Comparison of ENCODE assay signal across 9 cellular contexts in the genomic region with DNA sequence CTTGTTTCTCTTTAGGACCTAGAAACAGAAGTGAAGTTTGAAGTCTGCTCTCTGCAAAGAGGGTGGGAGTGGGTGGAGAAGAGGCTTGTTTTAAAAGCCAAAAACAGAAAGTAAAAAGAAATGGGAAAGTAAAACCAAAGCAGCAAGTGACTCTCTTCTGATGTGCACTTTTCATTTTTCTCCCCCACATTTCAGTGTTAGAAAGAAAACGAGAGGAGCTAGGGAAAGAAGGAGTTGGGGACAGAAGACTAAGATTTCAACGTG. TPM values are rescaled to one million over a fixed set of nuclear protein-coding genes. Genes with fewer than 3 reads are reported as not detected.
DNase-seq lines count a peak whose midpoint lies in the region; ATAC-seq and TF ChIP-seq lines count a peak whose summit lies in the region.
"Had no signal": no experiment of that assay in that cellular context is flagged by ENCODE, and none has a peak within 500 bp of the region (broad histone marks: within the 10 kb centered on the region; RNA-seq: fewer than 3 reads in every experiment).

No MANE protein-coding gene starts in this region.

- H3K4me3 ChIP-seq in astrocyte of the spinal cord (ENCODE audit: low read depth, low read length): peak overlapping the region; percentile 51
- H3K4me3 ChIP-seq: BLaER1 treated with 17β-estradiol and CSF1 and Interleukin-3, amounts not matched to agents 10 nM and 100 nM had no signal

- intact Hi-C loops in Right ventricle myocardium superior (cut with DNase I): no loop called here

- no peaks in the 10 kb centered on the region for H3K9me3 Mint-ChIP-seq in activated CD4-positive, alpha-beta T cell treated with anti-CD3 and anti-CD28 coated beads, Interleukin-2, amount 10 ng/mL, durations not matched to agents 7 days and 5 days
- H3K9me3 Mint-ChIP-seq in nephron: no peaks in the 10 kb centered on the region

- peak; percentile 38 for ATAC-seq in HG02938 (IDR thresholded peaks at IDR 0.05; ENCODE audit: unreplicated experiment)
- ATAC-seq in Right ventricle myocardium superior (ENCODE audit: poor library complexity): no peak

- no peak for TF ChIP-seq CTCF in astrocyte of the spinal cord (IDR thresholded peaks at IDR 0.05; ENCODE audit: low read depth, low read length)
- TF ChIP-seq CTCF in nephron (IDR thresholded peaks at IDR 0.05; ENCODE audit: unreplicated experiment in 3 of 3): no peak

- peak overlapping the region; percentile 37 for H3K27ac Mint-ChIP-seq in activated CD4-positive, alpha-beta T cell treated with anti-CD3 and anti-CD28 coated beads, Interleukin-2, amount 10 ng/mL, durations not matched to agents 7 days and 5 days
- no peak overlapping the region for H3K27ac Mint-ChIP-seq in nephron

- H3K36me3 Mint-ChIP-seq in activated CD4-positive, alpha-beta T cell treated with anti-CD3 and anti-CD28 coated beads, Interleukin-2, amount 10 ng/mL, durations not matched to agents 7 days and 5 days (ENCODE audit: low read depth): no peaks in the 10 kb centered on the region
- no peaks in the 10 kb centered on the region for H3K36me3 Mint-ChIP-seq in nephron (ENCODE audit: low read depth)

- in situ Hi-C loops in astrocyte of the spinal cord (cut with HindIII; ENCODE audit: low sequenced_read_pairs): no loop called here

- CTCF ChIA-PET in activated CD4-positive, alpha-beta T cell treated with anti-CD3 and anti-CD28 coated beads, Interleukin-2, amount 10 ng/mL, durations not matched to agents 7 days and 5 days (lab: Charles Lee): no interaction called here

- POLR2A ChIA-PET in activated CD4-positive, alpha-beta T cell treated with anti-CD3 and anti-CD28 coated beads, Interleukin-2, amount 10 ng/mL, durations not matched to agents 7 days and 5 days (lab: Charles Lee): no interaction called here

- H3K4me3 Mint-ChIP-seq in activated CD4-positive, alpha-beta T cell treated with anti-CD3 and anti-CD28 coated beads, Interleukin-2, amount 10 ng/mL, durations not matched to agents 7 days and 5 days: peak overlapping the region; percentile 76
- peak overlapping the region; percentile 72 to 79 (median 79) for H3K4me3 Mint-ChIP-seq in nephron

- peaks cover 31% of the 10 kb centered on the region for H3K27me3 Mint-ChIP-seq in activated CD4-positive, alpha-beta T cell treated with anti-CD3 and anti-CD28 coated beads, Interleukin-2, amount 10 ng/mL, durations not matched to agents 7 days and 5 days
- peaks cover 56% of the 10 kb centered on the region for H3K27me3 Mint-ChIP-seq in nephron (ENCODE audit: low read depth)

- peaks cover 27% of the 10 kb centered on the region for H3K4me1 Mint-ChIP-seq in activated CD4-positive, alpha-beta T cell treated with anti-CD3 and anti-CD28 coated beads, Interleukin-2, amount 10 ng/mL, durations not matched to agents 7 days and 5 days
- H3K4me1 Mint-ChIP-seq in nephron: peaks cover 16% of the 10 kb centered on the region

- DNase-seq in activated CD4-positive, alpha-beta T cell treated with anti-CD3 and anti-CD28 coated beads, Interleukin-2, amount 10 ng/mL, durations not matched to agents 7 days and 5 days: peak; percentile 15
- DNase-seq in activated CD4-positive, alpha-beta T cell treated with anti-CD3 and anti-CD28 coated beads, Interleukin-2, amount 50 U/mL, for 48 hours: no peak
- no peak for DNase-seq in astrocyte of the spinal cord (ENCODE audit: low read depth, low spot score)
- DNase-seq in Ammon's horn (ENCODE audit: low spot score): no peak
- DNase-seq in NCI-H774 (lab: John Stamatoyannopoulos, UW): no peak
- no peak for DNase-seq in Right ventricle myocardium superior

RNA-seq across cellular contexts. Expression of a gene that starts 1.3 kb away (rescaled TPM):
- under 1 TPM; 0.47 to 0.83 TPM for total RNA-seq in activated CD4-positive, alpha-beta T cell treated with anti-CD3 and anti-CD28 coated beads, Interleukin-2, amount 10 ng/mL, durations not matched to agents 7 days and 5 days
- total RNA-seq in Right ventricle myocardium superior: not detected

RNA-seq across cellular contexts. Expression of a gene that starts 52.1 kb away (rescaled TPM):
- total RNA-seq in activated CD4-positive, alpha-beta T cell treated with anti-CD3 and anti-CD28 coated beads, Interleukin-2, amount 10 ng/mL, durations not matched to agents 7 days and 5 days: not detected
- total RNA-seq in Right ventricle myocardium superior: not detected
